Comparison of ENCODE assay signal across 9 cellular contexts in the genomic region with DNA sequence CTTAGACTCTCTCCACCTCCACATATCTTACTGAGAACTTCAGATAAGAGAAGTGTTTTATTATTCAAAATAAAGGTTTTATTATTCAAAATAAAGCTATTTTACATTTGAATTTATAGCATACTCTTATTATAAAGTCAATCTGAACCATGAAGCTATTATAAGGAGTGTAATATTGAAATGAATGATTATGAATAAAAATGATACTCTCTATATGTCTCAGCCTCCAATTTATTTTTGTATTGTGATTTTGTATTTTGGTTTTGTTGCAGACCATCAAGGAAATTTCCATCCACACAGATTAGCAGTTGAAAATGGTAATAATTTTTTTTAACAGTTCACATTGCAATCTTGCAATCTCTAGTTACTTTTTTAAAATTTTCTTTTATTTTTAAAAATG.
"Had no signal": no experiment of that assay in that cellular context is flagged by ENCODE, and none has a peak within 500 bp of the region (broad histone marks: within the 10 kb centered on the region; RNA-seq: fewer than 3 reads in every experiment).

No MANE protein-coding gene starts in this region.

- H3K9me3 ChIP-seq: HAP-1 had no signal

- H3K36me3 ChIP-seq: HAP-1 had no signal

- FAIRE-seq: HTR-8/SVneo, K562 had no signal

- H3K4me3 ChIP-seq: HAP-1, K562 had no signal

- ATAC-seq: HCT116, K562 had no signal

- DNase-seq: GOT3, H7, HFFc6, IMR-90, KG1 had no signal
